8 cellular contexts compared by ENCODE assay signal in the genomic region with DNA sequence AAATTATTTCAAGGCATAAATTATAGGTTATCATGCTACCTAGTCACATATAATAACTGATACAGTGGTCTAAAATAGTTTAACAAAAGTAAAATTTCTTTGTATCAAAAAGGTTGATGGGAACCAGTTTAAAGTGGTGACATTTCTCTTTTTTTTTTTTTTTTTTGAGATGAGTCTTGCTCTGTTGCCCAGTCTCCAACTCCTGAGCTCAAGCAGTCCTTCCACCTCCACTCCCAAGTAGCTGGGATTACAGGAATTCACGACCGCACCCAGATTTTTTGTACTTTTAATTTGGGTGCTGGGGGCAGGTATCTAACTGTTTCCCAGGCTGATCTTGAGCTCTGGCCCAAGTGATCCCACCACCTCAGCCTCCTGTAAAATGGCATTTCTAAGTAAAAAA. TPM values are rescaled to one million over a fixed set of nuclear protein-coding genes. Genes with fewer than 3 reads are reported as not detected.
DNase-seq lines count a peak whose midpoint lies in the region; ATAC-seq and TF ChIP-seq lines count a peak whose summit lies in the region.

No MANE protein-coding gene starts in this region.

- H2AFZ ChIP-seq in ACC112 (ENCODE audit: low read length, unreplicated experiment) = peak overlapping the region; percentile 82
- peak overlapping the region; percentile 91 for H2AFZ ChIP-seq in mammary epithelial cell (ENCODE audit: low read depth, low read length)

- no TSS peak for BruUV-seq in mammary epithelial cell (replicated peaks; lab: Mats Ljungman, UMichigan)

- H3K9me3 ChIP-seq in mammary epithelial cell (replicated peaks; ENCODE audit: insufficient read depth, low read length) = no peaks in the 10 kb centered on the region

- intact Hi-C loops in mammary epithelial cell (cut with micrococcal nuclease) = no loop called here

- CTCF ChIA-PET in mammary epithelial cell (lab: Charles Lee; ENCODE audit: low non-redundant PET) = no interaction called here

- DNase-seq in mammary epithelial cell (no peak), naive B cell (no peak), NK-92 (lab: John Stamatoyannopoulos, UW; ENCODE audit: unreplicated experiment) (no peak), ureter (ENCODE audit: low spot score) (no peak), DMS79 (lab: John Stamatoyannopoulos, UW) (no peak)
- DNase-seq in activated effector memory CD4-positive, alpha-beta T cell treated with Interleukin-2 at 50 U/mL for 16 hours = no peak

- peak overlapping the region; percentile 83 for H3K9ac ChIP-seq in mammary epithelial cell (ENCODE audit: insufficient read depth, low read length)

- H3K4me3 Mint-ChIP-seq in IgD-negative memory B cell (peak overlapping the region; percentile 85 to 98 (median 96)), naive B cell (peak overlapping the region; percentile 82 to 98 (median 92))

- H3K27ac ChIP-seq in ACC112 (ENCODE audit: low read depth, low read length) = peak overlapping the region; percentile 73
- H3K27ac ChIP-seq in mammary epithelial cell (ENCODE audit: insufficient read depth, low read depth, low read length) = peak overlapping the region; percentile 75

- H3K79me2 ChIP-seq in ACC112 (ENCODE audit: control insufficient read depth, insufficient read depth, low read length, unreplicated experiment) (peaks cover 27% of the 10 kb centered on the region), mammary epithelial cell (ENCODE audit: insufficient read depth, low read length) (no peaks in the 10 kb centered on the region)

- H4K20me1 ChIP-seq in mammary epithelial cell (ENCODE audit: insufficient read depth, low read length) = no peaks in the 10 kb centered on the region

- TF ChIP-seq CTCF in mammary epithelial cell (conservative IDR thresholded peaks at IDR 0.05 in 1 of 2, IDR thresholded peaks at IDR 0.05 in 1 of 2; ENCODE audit: extremely low read depth in 1 of 2, insufficient read depth in 1 of 2, low read depth in 1 of 2, low read length in 2 of 2) = no peak

- H3K4me1 Mint-ChIP-seq in IgD-negative memory B cell (peaks cover 26 to 33% (median 32%) of the 10 kb centered on the region in 3 donors), naive B cell (peaks cover 20 to 42% (median 27%) of the 10 kb centered on the region in 3 donors)

- H3K27me3 ChIP-seq in ACC112 (ENCODE audit: insufficient read depth, low read length) = no peaks in the 10 kb centered on the region
- no peaks in the 10 kb centered on the region for H3K27me3 ChIP-seq in mammary epithelial cell (ENCODE audit: insufficient read depth, low read length)

- H3K36me3 Mint-ChIP-seq in IgD-negative memory B cell = peaks cover 3% of the 10 kb centered on the region
- peaks cover 0 to 6% of the 10 kb centered on the region in 2 donors for H3K36me3 Mint-ChIP-seq in naive B cell

- H3K4me2 ChIP-seq in mammary epithelial cell (ENCODE audit: insufficient read depth, low read depth, low read length) = peak overlapping the region; percentile 89

- dilution Hi-C loops in mammary epithelial cell (cut with HindIII; ENCODE audit: low sequenced_read_pairs) = no loop called here

- no peaks in the 10 kb centered on the region for H3K36me3 ChIP-seq in ACC112 (ENCODE audit: insufficient read depth, low read length)
- no peaks in the 10 kb centered on the region for H3K36me3 ChIP-seq in mammary epithelial cell (ENCODE audit: insufficient read depth, low read length)

- H3K27ac Mint-ChIP-seq in IgD-negative memory B cell (peak overlapping the region; percentile 95 to 99 (median 96)), naive B cell (peak overlapping the region; percentile 91 to 98 (median 96))

- WGBS in mammary epithelial cell (ENCODE audit: low coverage, missing lambda C conversion rate) = 100% methylated on average over 2 of the region's 2 CpGs

- ATAC-seq in naive B cell (ENCODE audit: low read depth in 2 of 2) = no peak

- peak overlapping the region; percentile 75 for H3K4me3 ChIP-seq in ACC112 (ENCODE audit: low read depth, low read length)
- H3K4me3 ChIP-seq in mammary epithelial cell (replicated peaks in 1 of 3; ENCODE audit: insufficient read depth in 1 of 3, low read depth in 2 of 3, low read length in 3 of 3) = peak overlapping the region in 2 of 3 experiments; percentile 64 to 86

- H3K27me3 Mint-ChIP-seq in IgD-negative memory B cell = no peaks in the 10 kb centered on the region
- H3K27me3 Mint-ChIP-seq in naive B cell = no peaks in the 10 kb centered on the region

- H3K9me3 Mint-ChIP-seq in IgD-negative memory B cell (peaks cover 0 to 4% (median 3%) of the 10 kb centered on the region in 3 donors), naive B cell (peaks cover 0 to 2% (median 0%) of the 10 kb centered on the region in 7 donors)

- peaks cover 21% of the 10 kb centered on the region for H3K4me1 ChIP-seq in ACC112 (ENCODE audit: control insufficient read depth, insufficient read depth, low read length, unreplicated experiment)
- H3K4me1 ChIP-seq in mammary epithelial cell (ENCODE audit: insufficient read depth, low read length) = peaks cover 7% of the 10 kb centered on the region

- in situ Hi-C loops in mammary epithelial cell (cut with MboI; ENCODE audit: low sequenced_read_pairs in 2 of 2) = loop anchor here in 1 of 2 donors (10.0 kb wide), 1 partner anchor 114 kb away; the partner anchor contains the start of gene RIF1

RNA-seq across cellular contexts. Expression of gene NMI, which starts 1.0 kb away (rescaled TPM):
- polyA plus RNA-seq in IgD-negative memory B cell (38.7 TPM), mammary epithelial cell (2.7 TPM), naive B cell (ENCODE audit: low read depth in 6 of 6) (10 to 100 TPM; 32.0 to 54.9 (median 45.2) TPM)
- total RNA-seq in mammary epithelial cell (1 to 10 TPM; 2.5 to 6.7 TPM), ureter (13.2 TPM)
- 3.5 TPM for polyA minus RNA-seq in mammary epithelial cell

RNA-seq across cellular contexts. Expression of gene RBM43, which starts 28.8 kb away (rescaled TPM):
- polyA plus RNA-seq in IgD-negative memory B cell (1.8 TPM), mammary epithelial cell (1.8 TPM), naive B cell (ENCODE audit: low read depth in 6 of 6) (1 to 10 TPM in 4 of 6 donors, under 1 TPM in 1, not detected in 1; 0.96 to 3.6 (median 3.0) TPM)
- total RNA-seq in mammary epithelial cell (1 to 10 TPM; 2.6 to 4.2 TPM), ureter (13.4 TPM)
- polyA minus RNA-seq in mammary epithelial cell = 1.9 TPM
